In genomic region chr20:21157006-21157405, GRCh38 we compare ENCODE assay signal across 1 cellular context.
TF ChIP-seq lines count a peak whose summit lies in the region.

No MANE protein-coding gene starts in this region.

TF ChIP-seq in GM23338, 12 proteins besides CTCF, POLR2A, EP300 and RAD21 (continued from another document):
- TF ChIP-seq, protein P1, sequence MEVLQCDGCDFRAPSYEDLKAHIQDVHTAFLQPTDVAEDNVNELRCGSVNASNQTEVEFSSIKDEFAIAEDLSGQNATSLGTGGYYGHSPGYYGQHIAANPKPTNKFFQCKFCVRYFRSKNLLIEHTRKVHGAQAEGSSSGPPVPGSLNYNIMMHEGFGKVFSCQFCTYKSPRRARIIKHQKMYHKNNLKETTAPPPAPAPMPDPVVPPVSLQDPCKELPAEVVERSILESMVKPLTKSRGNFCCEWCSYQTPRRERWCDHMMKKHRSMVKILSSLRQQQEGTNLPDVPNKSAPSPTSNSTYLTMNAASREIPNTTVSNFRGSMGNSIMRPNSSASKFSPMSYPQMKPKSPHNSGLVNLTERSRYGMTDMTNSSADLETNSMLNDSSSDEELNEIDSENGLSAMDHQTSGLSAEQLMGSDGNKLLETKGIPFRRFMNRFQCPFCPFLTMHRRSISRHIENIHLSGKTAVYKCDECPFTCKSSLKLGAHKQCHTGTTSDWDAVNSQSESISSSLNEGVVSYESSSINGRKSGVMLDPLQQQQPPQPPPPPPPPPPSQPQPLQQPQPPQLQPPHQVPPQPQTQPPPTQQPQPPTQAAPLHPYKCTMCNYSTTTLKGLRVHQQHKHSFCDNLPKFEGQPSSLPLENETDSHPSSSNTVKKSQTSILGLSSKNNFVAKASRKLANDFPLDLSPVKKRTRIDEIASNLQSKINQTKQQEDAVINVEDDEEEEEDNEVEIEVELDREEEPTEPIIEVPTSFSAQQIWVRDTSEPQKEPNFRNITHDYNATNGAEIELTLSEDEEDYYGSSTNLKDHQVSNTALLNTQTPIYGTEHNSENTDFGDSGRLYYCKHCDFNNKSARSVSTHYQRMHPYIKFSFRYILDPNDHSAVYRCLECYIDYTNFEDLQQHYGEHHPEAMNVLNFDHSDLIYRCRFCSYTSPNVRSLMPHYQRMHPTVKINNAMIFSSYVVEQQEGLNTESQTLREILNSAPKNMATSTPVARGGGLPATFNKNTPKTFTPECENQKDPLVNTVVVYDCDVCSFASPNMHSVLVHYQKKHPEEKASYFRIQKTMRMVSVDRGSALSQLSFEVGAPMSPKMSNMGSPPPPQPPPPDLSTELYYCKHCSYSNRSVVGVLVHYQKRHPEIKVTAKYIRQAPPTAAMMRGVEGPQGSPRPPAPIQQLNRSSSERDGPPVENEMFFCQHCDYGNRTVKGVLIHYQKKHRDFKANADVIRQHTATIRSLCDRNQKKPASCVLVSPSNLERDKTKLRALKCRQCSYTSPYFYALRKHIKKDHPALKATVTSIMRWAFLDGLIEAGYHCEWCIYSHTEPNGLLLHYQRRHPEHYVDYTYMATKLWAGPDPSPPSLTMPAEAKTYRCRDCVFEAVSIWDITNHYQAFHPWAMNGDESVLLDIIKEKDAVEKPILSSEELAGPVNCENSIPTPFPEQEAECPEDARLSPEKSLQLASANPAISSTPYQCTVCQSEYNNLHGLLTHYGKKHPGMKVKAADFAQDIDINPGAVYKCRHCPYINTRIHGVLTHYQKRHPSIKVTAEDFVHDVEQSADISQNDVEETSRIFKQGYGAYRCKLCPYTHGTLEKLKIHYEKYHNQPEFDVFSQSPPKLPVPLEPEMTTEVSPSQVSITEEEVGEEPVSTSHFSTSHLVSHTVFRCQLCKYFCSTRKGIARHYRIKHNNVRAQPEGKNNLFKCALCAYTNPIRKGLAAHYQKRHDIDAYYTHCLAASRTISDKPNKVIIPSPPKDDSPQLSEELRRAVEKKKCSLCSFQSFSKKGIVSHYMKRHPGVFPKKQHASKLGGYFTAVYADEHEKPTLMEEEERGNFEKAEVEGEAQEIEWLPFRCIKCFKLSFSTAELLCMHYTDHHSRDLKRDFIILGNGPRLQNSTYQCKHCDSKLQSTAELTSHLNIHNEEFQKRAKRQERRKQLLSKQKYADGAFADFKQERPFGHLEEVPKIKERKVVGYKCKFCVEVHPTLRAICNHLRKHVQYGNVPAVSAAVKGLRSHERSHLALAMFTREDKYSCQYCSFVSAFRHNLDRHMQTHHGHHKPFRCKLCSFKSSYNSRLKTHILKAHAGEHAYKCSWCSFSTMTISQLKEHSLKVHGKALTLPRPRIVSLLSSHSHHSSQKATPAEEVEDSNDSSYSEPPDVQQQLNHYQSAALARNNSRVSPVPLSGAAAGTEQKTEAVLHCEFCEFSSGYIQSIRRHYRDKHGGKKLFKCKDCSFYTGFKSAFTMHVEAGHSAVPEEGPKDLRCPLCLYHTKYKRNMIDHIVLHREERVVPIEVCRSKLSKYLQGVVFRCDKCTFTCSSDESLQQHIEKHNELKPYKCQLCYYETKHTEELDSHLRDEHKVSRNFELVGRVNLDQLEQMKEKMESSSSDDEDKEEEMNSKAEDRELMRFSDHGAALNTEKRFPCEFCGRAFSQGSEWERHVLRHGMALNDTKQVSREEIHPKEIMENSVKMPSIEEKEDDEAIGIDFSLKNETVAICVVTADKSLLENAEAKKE (CRISPR knock-in tag; IDR thresholded peaks at IDR 0.05): no peak
- TF ChIP-seq EZH2phosphoT487 (IDR thresholded peaks at IDR 0.05; ENCODE audit: unreplicated experiment) (no peak), ETS1 (IDR thresholded peaks at IDR 0.05) (no peak), ZNF331 (CRISPR knock-in tag; IDR thresholded peaks at IDR 0.05; ENCODE audit: low read depth) (no peak), POLR2AphosphoS5 (IDR thresholded peaks at IDR 0.05; ENCODE audit: low read depth) (no peak), ZNF114 (CRISPR knock-in tag; IDR thresholded peaks at IDR 0.05) (no peak), EZH2 (IDR thresholded peaks at IDR 0.05; ENCODE audit: low read depth, unreplicated experiment) (no peak), JUNB (IDR thresholded peaks at IDR 0.05; ENCODE audit: unreplicated experiment) (no peak)
